1 cellular context compared by ENCODE assay signal in the genomic region with DNA sequence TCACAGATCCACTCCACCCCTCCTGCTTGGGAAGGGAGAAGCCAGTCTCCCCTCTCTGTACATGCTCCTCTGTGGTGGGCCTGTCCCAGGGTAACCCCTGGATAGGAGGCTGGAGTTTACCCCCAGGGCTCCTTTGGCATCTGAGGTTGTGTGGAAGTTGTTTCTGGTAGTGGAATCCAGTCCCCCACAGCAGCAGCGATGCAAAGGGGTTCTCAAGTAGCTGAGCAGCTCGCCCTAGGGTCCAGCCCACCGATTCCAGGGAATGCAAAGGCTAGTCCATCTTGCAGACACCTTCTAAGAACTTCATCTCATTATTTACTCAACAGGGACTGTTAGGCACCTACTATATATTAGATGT.
TF ChIP-seq lines count a peak whose summit lies in the region.

No MANE protein-coding gene starts in this region.

TF ChIP-seq in WTC11, 78 proteins besides CTCF, POLR2A, EP300 and RAD21:
- TF ChIP-seq NR1H2 (CRISPR knock-in tag; IDR thresholded peaks at IDR 0.05) (no peak), SMAD3 (CRISPR knock-in tag; IDR thresholded peaks at IDR 0.05; ENCODE audit: borderline replicate concordance) (no peak), ETV6 (CRISPR knock-in tag; IDR thresholded peaks at IDR 0.05) (no peak), FOXK1 (CRISPR knock-in tag; IDR thresholded peaks at IDR 0.05) (no peak), NR2C2 (CRISPR knock-in tag; IDR thresholded peaks at IDR 0.05) (no peak)
- TF ChIP-seq, protein P1, sequence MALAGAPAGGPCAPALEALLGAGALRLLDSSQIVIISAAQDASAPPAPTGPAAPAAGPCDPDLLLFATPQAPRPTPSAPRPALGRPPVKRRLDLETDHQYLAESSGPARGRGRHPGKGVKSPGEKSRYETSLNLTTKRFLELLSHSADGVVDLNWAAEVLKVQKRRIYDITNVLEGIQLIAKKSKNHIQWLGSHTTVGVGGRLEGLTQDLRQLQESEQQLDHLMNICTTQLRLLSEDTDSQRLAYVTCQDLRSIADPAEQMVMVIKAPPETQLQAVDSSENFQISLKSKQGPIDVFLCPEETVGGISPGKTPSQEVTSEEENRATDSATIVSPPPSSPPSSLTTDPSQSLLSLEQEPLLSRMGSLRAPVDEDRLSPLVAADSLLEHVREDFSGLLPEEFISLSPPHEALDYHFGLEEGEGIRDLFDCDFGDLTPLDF (CRISPR knock-in tag; IDR thresholded peaks at IDR 0.05) = no peak
- TF ChIP-seq, protein P2, sequence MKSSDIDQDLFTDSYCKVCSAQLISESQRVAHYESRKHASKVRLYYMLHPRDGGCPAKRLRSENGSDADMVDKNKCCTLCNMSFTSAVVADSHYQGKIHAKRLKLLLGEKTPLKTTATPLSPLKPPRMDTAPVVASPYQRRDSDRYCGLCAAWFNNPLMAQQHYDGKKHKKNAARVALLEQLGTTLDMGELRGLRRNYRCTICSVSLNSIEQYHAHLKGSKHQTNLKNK (CRISPR knock-in tag; IDR thresholded peaks at IDR 0.05) = no peak
- TF ChIP-seq, protein P3, sequence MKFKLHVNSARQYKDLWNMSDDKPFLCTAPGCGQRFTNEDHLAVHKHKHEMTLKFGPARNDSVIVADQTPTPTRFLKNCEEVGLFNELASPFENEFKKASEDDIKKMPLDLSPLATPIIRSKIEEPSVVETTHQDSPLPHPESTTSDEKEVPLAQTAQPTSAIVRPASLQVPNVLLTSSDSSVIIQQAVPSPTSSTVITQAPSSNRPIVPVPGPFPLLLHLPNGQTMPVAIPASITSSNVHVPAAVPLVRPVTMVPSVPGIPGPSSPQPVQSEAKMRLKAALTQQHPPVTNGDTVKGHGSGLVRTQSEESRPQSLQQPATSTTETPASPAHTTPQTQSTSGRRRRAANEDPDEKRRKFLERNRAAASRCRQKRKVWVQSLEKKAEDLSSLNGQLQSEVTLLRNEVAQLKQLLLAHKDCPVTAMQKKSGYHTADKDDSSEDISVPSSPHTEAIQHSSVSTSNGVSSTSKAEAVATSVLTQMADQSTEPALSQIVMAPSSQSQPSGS (CRISPR knock-in tag; IDR thresholded peaks at IDR 0.05; ENCODE audit: borderline replicate concordance, low read depth) = no peak
- TF ChIP-seq, protein P4, sequence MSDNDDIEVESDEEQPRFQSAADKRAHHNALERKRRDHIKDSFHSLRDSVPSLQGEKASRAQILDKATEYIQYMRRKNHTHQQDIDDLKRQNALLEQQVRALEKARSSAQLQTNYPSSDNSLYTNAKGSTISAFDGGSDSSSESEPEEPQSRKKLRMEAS (CRISPR knock-in tag; IDR thresholded peaks at IDR 0.05) = no peak
